8 cellular contexts compared by ENCODE assay signal in the genomic region with DNA sequence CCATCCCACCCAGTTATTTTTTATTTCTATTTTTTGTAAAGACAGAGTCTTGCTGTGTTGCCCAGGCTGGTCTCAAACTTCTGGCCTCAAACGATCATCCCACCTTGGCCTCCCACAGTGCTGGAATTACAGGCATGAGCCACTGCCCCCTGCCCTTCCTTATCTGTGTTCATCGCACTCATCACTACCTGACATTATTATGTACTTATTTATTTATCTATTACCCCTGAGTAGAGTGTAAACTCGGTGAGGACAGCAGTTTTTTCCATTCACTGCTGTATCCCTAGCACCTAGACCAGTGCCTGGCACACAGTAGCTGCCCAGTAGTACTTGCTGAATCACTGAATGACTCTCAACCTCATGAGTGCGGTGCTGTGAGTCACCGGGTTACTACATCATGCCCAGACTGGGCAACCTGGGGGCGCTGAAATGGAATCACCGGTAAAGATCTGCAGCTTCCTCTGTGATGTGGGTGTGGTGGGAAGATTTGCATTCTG.
DNase-seq lines count a peak whose midpoint lies in the region; ATAC-seq and TF ChIP-seq lines count a peak whose summit lies in the region.

No MANE protein-coding gene starts in this region.

- peak overlapping the region; percentile 56; the same call in 2 of the 3 replicates for H2BK15ac ChIP-seq in IMR-90 (ENCODE audit: low read depth, low read length)

- peak overlapping the region; percentile 91 for H2BK20ac ChIP-seq in IMR-90 (ENCODE audit: low read depth, low read length)

- intact Hi-C loops in IMR-90 (cut with micrococcal nuclease): no loop called here

- no peaks in the 10 kb centered on the region for H3K27me3 ChIP-seq in IMR-90 (ENCODE audit: control insufficient read depth, insufficient read depth, low read length)

- H2AFZ ChIP-seq in IMR-90 (replicated peaks; ENCODE audit: low read length, poor library complexity): peak overlapping the region; percentile 66

- peak overlapping the region; percentile 58 to 77; a peak in 3 of 4 replicates for H4K8ac ChIP-seq in IMR-90 (ENCODE audit: low read depth in 2 of 2, low read length in 2 of 2)

- peaks cover 21% of the 10 kb centered on the region for H3K9me1 ChIP-seq in IMR-90 (ENCODE audit: insufficient read depth, low read length)

- H2BK5ac ChIP-seq in IMR-90 (ENCODE audit: low read depth, low read length, poor library complexity, severe bottlenecking): peak overlapping the region; percentile 85

- no peak overlapping the region for H3K4me3 Mint-ChIP-seq in mesothelial cell of epicardium

- DNase-seq in ACHN: peak; percentile 81
- peak; percentile 91 for DNase-seq in IMR-90
- DNase-seq in dedifferentiated amniotic fluid mesenchymal stem cell (ENCODE audit: extremely low spot score): peak; percentile 44
- no peak for DNase-seq in mesothelial cell of epicardium (ENCODE audit: low spot score in 2 of 2, unreplicated experiment in 2 of 2)
- no peak for DNase-seq in GF-D8 (lab: John Stamatoyannopoulos, UW)
- DNase-seq in NCI-H510A treated with DMSO at 0.1 percent for 48 hours (lab: John Stamatoyannopoulos, UW): no peak
- no peak for DNase-seq in activated naive CD4-positive, alpha-beta T cell (lab: John Stamatoyannopoulos, UW)

- peak; percentile 8; the same call in 1 of the 2 replicates for ATAC-seq in IMR-90 (ENCODE audit: low read depth)
- no peak for ATAC-seq in HG02938 (IDR thresholded peaks at IDR 0.05; ENCODE audit: unreplicated experiment)

- H3K9me3 ChIP-seq in IMR-90 (ENCODE audit: control insufficient read depth, insufficient read depth, low read length): no peaks in the 10 kb centered on the region

- peak overlapping the region; percentile 16; the same call in 1 of the 2 replicates for H4K5ac ChIP-seq in IMR-90 (ENCODE audit: low read depth, low read length)

- in situ Hi-C loops in ACHN (cut with HindIII; ENCODE audit: low pct_ligation_motif_present, low pct_unique_long_range_greater_than_20kb, low sequenced_read_pairs) (no loop called here), IMR-90 (cut with MboI; ENCODE audit: low sequenced_read_pairs) (no loop called here)

- peak overlapping the region; percentile 96 for H4K91ac ChIP-seq in IMR-90 (ENCODE audit: insufficient read depth, low read depth, low read length)

- H3K36me3 Mint-ChIP-seq in mesothelial cell of epicardium: no peaks in the 10 kb centered on the region

- peak overlapping the region; percentile 97 for H3K18ac ChIP-seq in IMR-90 (ENCODE audit: low read depth, low read length)

- H3K14ac ChIP-seq in IMR-90 (replicated peaks; ENCODE audit: low read depth, low read length): peak overlapping the region; percentile 75

- TF ChIP-seq POLR2A in IMR-90 (IDR thresholded peaks at IDR 0.05; ENCODE audit: low read depth, low read length): no peak

- TF ChIP-seq CTCF in IMR-90 (conservative IDR thresholded peaks at IDR 0.05; ENCODE audit: low read depth, low read length) (no peak), mesothelial cell of epicardium (IDR thresholded peaks at IDR 0.05; ENCODE audit: unreplicated experiment) (no peak)

- no peaks in the 10 kb centered on the region for H4K20me1 ChIP-seq in IMR-90 (ENCODE audit: insufficient read depth, low read length)

- H3K9me3 Mint-ChIP-seq in mesothelial cell of epicardium: no peaks in the 10 kb centered on the region

- H3K4me2 ChIP-seq in IMR-90 (ENCODE audit: low read depth, low read length): no peak overlapping the region

- H3K79me1 ChIP-seq in IMR-90 (ENCODE audit: low read depth in 1 of 2, low read length in 2 of 2): no peaks in the 10 kb centered on the region

- WGBS in IMR-90 (ENCODE audit: extremely low coverage in 2 of 2, insufficient read length in 1 of 2), 2 experiments: no CpG with 5 or more reads among the region's 7 CpGs

- H3K36me3 ChIP-seq in IMR-90 (ENCODE audit: control insufficient read depth, insufficient read depth, low read length): no peaks in the 10 kb centered on the region

- no peak overlapping the region for H3K4me3 ChIP-seq in IMR-90 (ENCODE audit: insufficient read depth, low read depth, low read length)

- peak overlapping the region; percentile 90 for H3K4ac ChIP-seq in IMR-90 (ENCODE audit: low read depth, low read length)

- peak overlapping the region; percentile 82 for H3K23ac ChIP-seq in IMR-90 (ENCODE audit: low read depth, low read length)

- dilution Hi-C loops in IMR-90 (cut with HindIII; ENCODE audit: low sequenced_read_pairs, unreplicated experiment): no loop called here

- peaks cover 15% of the 10 kb centered on the region for H3K4me1 ChIP-seq in IMR-90 (ENCODE audit: control insufficient read depth, insufficient read depth, low read length)

- CTCF ChIA-PET in IMR-90 (lab: Yijun Ruan, JAX): interaction anchor here (1.0 to 1.2 kb wide), 2 partner anchors 82 to 173 kb away, joined by 3 read pairs; no protein-coding TSS in a partner anchor

- POLR2A ChIA-PET in IMR-90 (lab: Charles Lee; ENCODE audit: unreplicated experiment): no interaction called here

- BruUV-seq in IMR-90 (replicated peaks; lab: Mats Ljungman, UMichigan): no TSS peak

- peaks cover 18% of the 10 kb centered on the region for H3K4me1 Mint-ChIP-seq in mesothelial cell of epicardium

- H3K56ac ChIP-seq in IMR-90 (ENCODE audit: extremely low read depth, insufficient read depth, low read length): no peak overlapping the region

- H3K9ac ChIP-seq in IMR-90 (ENCODE audit: low read depth, low read length): no peak overlapping the region

- no peaks in the 10 kb centered on the region for H3K27me3 Mint-ChIP-seq in mesothelial cell of epicardium (ENCODE audit: low read depth)

- no peak for TF ChIP-seq RAD21 in IMR-90 (IDR thresholded peaks at IDR 0.05; ENCODE audit: low read length)

- peak overlapping the region; percentile 33; the same call in 1 of the 2 replicates for H3K27ac ChIP-seq in IMR-90 (ENCODE audit: insufficient read depth, low read length)

- H3K27ac Mint-ChIP-seq in mesothelial cell of epicardium: peak overlapping the region; percentile 43

- H2AK9ac ChIP-seq in IMR-90 (replicated peaks; ENCODE audit: low read depth, low read length, poor library complexity): peak overlapping the region; percentile 39

- peak overlapping the region; percentile 91 for H2BK120ac ChIP-seq in IMR-90 (ENCODE audit: low read depth, low read length)

- H2AK5ac ChIP-seq in IMR-90 (ENCODE audit: low read depth, low read length): peak overlapping the region; percentile 95

TF ChIP-seq in IMR-90, 13 proteins besides CTCF, POLR2A, EP300 and RAD21:
- TF ChIP-seq MXI1 (IDR thresholded peaks at IDR 0.05; ENCODE audit: borderline replicate concordance, low read depth, low read length) (no peak), MAFK (IDR thresholded peaks at IDR 0.05; ENCODE audit: low read depth, low read length) (peak; percentile 26; the same call in 1 of the 2 replicates), MAZ (IDR thresholded peaks at IDR 0.05; ENCODE audit: borderline replicate concordance, low read depth, low read length) (no peak), BHLHE40 (IDR thresholded peaks at IDR 0.05; ENCODE audit: low read depth, low read length) (0 out of 2 replicates have a peak, but pooled peaks have one; percentile 37), RFX5 (IDR thresholded peaks at IDR 0.05; ENCODE audit: low read depth, low read length) (no peak), SMC3 (IDR thresholded peaks at IDR 0.05; ENCODE audit: low read depth, low read length) (no peak), CEBPB (IDR thresholded peaks at IDR 0.05; ENCODE audit: low read depth, low read length) (peak; percentile 80), RCOR1 (IDR thresholded peaks at IDR 0.05; ENCODE audit: insufficient replicate concordance, low read length) (peak; percentile 91), NFE2L2 (IDR thresholded peaks at IDR 0.05; ENCODE audit: low read depth, low read length) (peak; percentile 93), CHD1 (IDR thresholded peaks at IDR 0.05; ENCODE audit: low read depth, low read length) (no peak), FOS (IDR thresholded peaks at IDR 0.05; ENCODE audit: low read depth, low read length) (peak; percentile 88)
- TF ChIP-seq, protein P1, sequence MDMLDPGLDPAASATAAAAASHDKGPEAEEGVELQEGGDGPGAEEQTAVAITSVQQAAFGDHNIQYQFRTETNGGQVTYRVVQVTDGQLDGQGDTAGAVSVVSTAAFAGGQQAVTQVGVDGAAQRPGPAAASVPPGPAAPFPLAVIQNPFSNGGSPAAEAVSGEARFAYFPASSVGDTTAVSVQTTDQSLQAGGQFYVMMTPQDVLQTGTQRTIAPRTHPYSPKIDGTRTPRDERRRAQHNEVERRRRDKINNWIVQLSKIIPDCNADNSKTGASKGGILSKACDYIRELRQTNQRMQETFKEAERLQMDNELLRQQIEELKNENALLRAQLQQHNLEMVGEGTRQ (IDR thresholded peaks at IDR 0.05; ENCODE audit: low read depth, low read length): peak; percentile 30; the same call in 1 of the 2 replicates
- TF ChIP-seq, protein P2, sequence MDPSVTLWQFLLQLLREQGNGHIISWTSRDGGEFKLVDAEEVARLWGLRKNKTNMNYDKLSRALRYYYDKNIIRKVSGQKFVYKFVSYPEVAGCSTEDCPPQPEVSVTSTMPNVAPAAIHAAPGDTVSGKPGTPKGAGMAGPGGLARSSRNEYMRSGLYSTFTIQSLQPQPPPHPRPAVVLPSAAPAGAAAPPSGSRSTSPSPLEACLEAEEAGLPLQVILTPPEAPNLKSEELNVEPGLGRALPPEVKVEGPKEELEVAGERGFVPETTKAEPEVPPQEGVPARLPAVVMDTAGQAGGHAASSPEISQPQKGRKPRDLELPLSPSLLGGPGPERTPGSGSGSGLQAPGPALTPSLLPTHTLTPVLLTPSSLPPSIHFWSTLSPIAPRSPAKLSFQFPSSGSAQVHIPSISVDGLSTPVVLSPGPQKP (IDR thresholded peaks at IDR 0.05; ENCODE audit: borderline replicate concordance, low read depth, low read length): no peak

Comparison
In these comparisons a context has a peak if more than half of its experiments do, and no peak if none do; other contexts are left out.
1. DNase-seq: peak in ACHN (single experiment), IMR-90 (single experiment) and dedifferentiated amniotic fluid mesenchymal stem cell (single experiment); none in mesothelial cell of epicardium (0 of 2), GF-D8 (single experiment), NCI-H510A treated with DMSO at 0.1 percent for 48 hours (single experiment) and activated naive CD4-positive, alpha-beta T cell (0 of 4).